ENCODE assay signal across 14 cellular contexts in the genomic region with DNA sequence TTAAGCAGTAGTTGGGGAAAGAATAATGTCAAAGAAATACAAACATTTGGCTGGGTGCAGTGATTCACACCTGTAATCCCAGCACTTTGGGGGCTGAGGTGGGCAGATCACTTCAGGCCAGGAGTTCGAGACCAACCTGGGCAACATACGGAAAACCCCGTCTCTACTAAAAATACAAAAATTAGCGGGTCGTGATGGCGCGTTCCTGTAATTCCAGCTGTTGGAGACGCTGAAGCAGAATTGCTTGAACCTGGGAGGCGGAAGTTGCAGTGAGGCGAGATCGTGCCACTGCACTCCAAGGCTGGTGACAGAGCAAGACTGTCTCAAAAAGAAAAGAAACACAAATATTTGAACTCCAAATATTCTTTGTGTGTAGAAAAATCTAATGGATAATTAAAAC. TPM values are rescaled to one million over a fixed set of nuclear protein-coding genes. Genes with fewer than 3 reads are reported as not detected.
DNase-seq lines count a peak whose midpoint lies in the region; ATAC-seq and TF ChIP-seq lines count a peak whose summit lies in the region.
"Had no signal": no experiment of that assay in that cellular context is flagged by ENCODE, and none has a peak within 500 bp of the region (broad histone marks: within the 10 kb centered on the region; RNA-seq: fewer than 3 reads in every experiment).

No MANE protein-coding gene starts in this region.

- H3K9ac ChIP-seq in SK-N-MC (ENCODE audit: insufficient read length), result no peak overlapping the region

- no peak overlapping the region for H3K4me3 ChIP-seq in SK-N-MC
- H3K4me3 ChIP-seq in psoas muscle, result peak overlapping the region; percentile 23
- H3K4me3 ChIP-seq: vagina had no signal

- ATAC-seq in psoas muscle, result no peak
- ATAC-seq: activated CD4-positive, CD25-positive, alpha-beta regulatory T cell treated with anti-CD3 and anti-CD28 coated beads, Interleukin-2, amount 50 U/mL, for 24 hours had no signal

- WGBS in psoas muscle, 3 donors, result 51 to 65% (median 53%) methylated on average over 11 of the region's 11 CpGs

- no peaks in the 10 kb centered on the region for H3K9me3 Mint-ChIP-seq in endothelial cell (ENCODE audit: unreplicated experiment)

- H3K27ac ChIP-seq in SK-N-MC (0 out of 2 replicates have a peak overlapping the region, but pooled peaks have one; percentile 16), psoas muscle (no peak overlapping the region)
- H3K27ac ChIP-seq: vagina had no signal

- TF ChIP-seq CTCF in endothelial cell (IDR thresholded peaks at IDR 0.05; ENCODE audit: unreplicated experiment), result no peak
- no peak for TF ChIP-seq CTCF in psoas muscle (IDR thresholded peaks at IDR 0.05)

- peak overlapping the region; percentile 40 for H3K27ac Mint-ChIP-seq in endothelial cell (ENCODE audit: unreplicated experiment)

- no peak overlapping the region for H3K4me3 Mint-ChIP-seq in endothelial cell (ENCODE audit: unreplicated experiment)

- peaks cover 74% of the 10 kb centered on the region for H3K4me1 ChIP-seq in psoas muscle

- H3K9me3 ChIP-seq in SK-N-MC (ENCODE audit: low read depth, low read length), result no peaks in the 10 kb centered on the region
- H3K9me3 ChIP-seq in psoas muscle, result no peaks in the 10 kb centered on the region
- H3K9me3 ChIP-seq: vagina had no signal

- no peaks in the 10 kb centered on the region for H3K27me3 ChIP-seq in psoas muscle (ENCODE audit: insufficient read depth in 3 of 3, low read length in 2 of 3)
- H3K27me3 ChIP-seq: vagina had no signal

- peak; percentile 51 for DNase-seq in activated CD8-positive, alpha-beta memory T cell treated with anti-CD3 and anti-CD28 coated beads, Interleukin-2, amount 50 U/mL, for 48 hours
- no peak for DNase-seq in activated CD8-positive, alpha-beta memory T cell treated with anti-CD3 and anti-CD28 coated beads for 24 hours
- DNase-seq in SK-N-MC (ENCODE audit: low read depth, low spot score) (no peak), endothelial cell (ENCODE audit: low spot score) (no peak), psoas muscle (no peak), SK-N-DZ (ENCODE audit: low spot score) (no peak), NK-92 (lab: John Stamatoyannopoulos, UW; ENCODE audit: unreplicated experiment) (no peak), SW480 (ENCODE audit: low spot score) (no peak)
- DNase-seq: cortex of kidney, DMS53, NCI-H510A, Right ventricle myocardium superior had no signal

- H3K36me3 ChIP-seq in SK-N-MC (ENCODE audit: insufficient read depth, low read length) (peaks cover 41% of the 10 kb centered on the region), psoas muscle (ENCODE audit: insufficient read depth in 1 of 2, low read depth in 1 of 2) (no peaks in the 10 kb centered on the region)
- H3K36me3 ChIP-seq: vagina had no signal

- H3K36me3 Mint-ChIP-seq in endothelial cell (ENCODE audit: low read depth, unreplicated experiment), result peaks cover 7% of the 10 kb centered on the region

- H3K27me3 Mint-ChIP-seq in endothelial cell (ENCODE audit: unreplicated experiment), result peaks cover 11% of the 10 kb centered on the region

- intact Hi-C loops in psoas muscle (cut with DNase I), result loop anchor here in 1 of 2 donors (10.0 kb wide), 1 partner anchor 217 kb away; no protein-coding TSS in a partner anchor

- H3K4me1 Mint-ChIP-seq in endothelial cell (ENCODE audit: unreplicated experiment), result peaks cover 47% of the 10 kb centered on the region

RNA-seq across cellular contexts. Expression of a gene that starts 4.7 kb away (rescaled TPM):
- total RNA-seq in endothelial cell (ENCODE audit: unreplicated experiment) (235 TPM), psoas muscle (100 to 1,000 TPM in 3 of 4 donors, 10 to 100 TPM in 1; 96.5 to 153 (median 134) TPM)
- polyA plus RNA-seq in psoas muscle, result 100 to 1,000 TPM in 1 of 3 donors, 10 to 100 TPM in 2; 92.4 to 110 (median 97.1) TPM
- 487 and 535 TPM in 2 replicates for polyA plus RNA-seq in SK-N-DZ (2014; cell fraction: cytosol; rRNA removed)
- polyA plus RNA-seq in SK-N-DZ (2014; cell fraction: nucleus; rRNA removed), result 482 and 507 TPM in 2 replicates

RNA-seq across cellular contexts. Expression of a gene that starts 43.4 kb away (rescaled TPM):
- total RNA-seq in endothelial cell (ENCODE audit: unreplicated experiment) (71.5 TPM), psoas muscle (100 to 1,000 TPM; 111 to 144 (median 116) TPM)
- 100 to 1,000 TPM; 113 to 252 (median 143) TPM for polyA plus RNA-seq in psoas muscle
- 57.8 and 70.5 TPM in 2 replicates for polyA plus RNA-seq in SK-N-DZ (2014; cell fraction: cytosol; rRNA removed)
- 47.7 and 60.8 TPM in 2 replicates for polyA plus RNA-seq in SK-N-DZ (2014; cell fraction: nucleus; rRNA removed)
